ENCODE assay signal across 8 cellular contexts in genomic region chr19:49442354-49442753, GRCh38. TPM values are rescaled to one million over a fixed set of nuclear protein-coding genes. Genes with fewer than 3 reads are reported as not detected.
DNase-seq lines count a peak whose midpoint lies in the region; ATAC-seq and TF ChIP-seq lines count a peak whose summit lies in the region.

No MANE protein-coding gene starts in this region.

- H3K9ac ChIP-seq in IMR-90 (ENCODE audit: low read depth, low read length) = no peak overlapping the region

- intact Hi-C loops in IMR-90 (cut with micrococcal nuclease) = no loop called here
- intact Hi-C loops in naive thymus-derived CD4-positive, alpha-beta T cell (cut with micrococcal nuclease) = loop anchor here (2.0 to 10.0 kb wide), 8 partner anchors 20 to 298 kb away; partner anchors contain the start of genes CD37 (in 2 of the 2), PTH2 (in 1 of the 2) and RPS11 (in 1 of the 2)

- no peak overlapping the region for H2BK5ac ChIP-seq in IMR-90 (ENCODE audit: low read depth, low read length, poor library complexity, severe bottlenecking)

- peaks cover 38% of the 10 kb centered on the region for H3K27me3 ChIP-seq in BJ (ENCODE audit: control insufficient read depth, insufficient read depth, low read length)
- H3K27me3 ChIP-seq in IMR-90 (ENCODE audit: control insufficient read depth, insufficient read depth, low read length) = peaks cover 49% of the 10 kb centered on the region
- peaks cover 28 to 42% of the 10 kb centered on the region in 2 donors for H3K27me3 ChIP-seq in naive thymus-derived CD4-positive, alpha-beta T cell (ENCODE audit: control insufficient read depth in 2 of 2, insufficient read depth in 2 of 2, low read length in 2 of 2)

- dilution Hi-C loops in IMR-90 (cut with HindIII; ENCODE audit: low sequenced_read_pairs, unreplicated experiment) = no loop called here

- DNase-seq in BJ (ENCODE audit: low read depth) (no peak), IMR-90 (no peak), astrocyte of the cerebellum (ENCODE audit: low read depth) (no peak), GOT3 (lab: John Stamatoyannopoulos, UW) (no peak), iPS-NIHi7 (ENCODE audit: extremely low spot score) (no peak), middle frontal gyrus (ENCODE audit: extremely low spot score, low spot score) (no peak)
- no peak for DNase-seq in naive thymus-derived CD4-positive, alpha-beta T cell

- H4K91ac ChIP-seq in IMR-90 (ENCODE audit: insufficient read depth, low read depth, low read length) = no peak overlapping the region

- H3K23ac ChIP-seq in IMR-90 (ENCODE audit: low read depth, low read length) = no peak overlapping the region

- H2AK5ac ChIP-seq in IMR-90 (ENCODE audit: low read depth, low read length) = no peak overlapping the region

- H3K36me3 Mint-ChIP-seq in naive thymus-derived CD4-positive, alpha-beta T cell = peaks cover 0 to 8% (median 5%) of the 10 kb centered on the region in 5 donors

- TF ChIP-seq POLR2A in IMR-90 (IDR thresholded peaks at IDR 0.05; ENCODE audit: low read depth, low read length) = no peak

- no peak overlapping the region for H4K5ac ChIP-seq in IMR-90 (ENCODE audit: low read depth, low read length)

- WGBS in IMR-90 (ENCODE audit: extremely low coverage in 2 of 2, insufficient read length in 1 of 2), 2 experiments = 8% methylated on average over 6 of the region's 11 CpGs; no CpG with 5 or more reads in 1 of the 2 experiments

- no peak overlapping the region for H3K4ac ChIP-seq in IMR-90 (ENCODE audit: low read depth, low read length)

- peak overlapping the region in 6 of 9 donors; percentile 11 to 78 (median 39) for H3K27ac Mint-ChIP-seq in naive thymus-derived CD4-positive, alpha-beta T cell

- POLR2A ChIA-PET in BJ (lab: Charles Lee) = interaction anchor here (0.6 kb wide), 1 partner anchor 18 kb away, joined by 4 read pairs; no protein-coding TSS in a partner anchor
- POLR2A ChIA-PET in IMR-90 (lab: Charles Lee; ENCODE audit: unreplicated experiment) = no interaction called here
- POLR2A ChIA-PET in naive thymus-derived CD4-positive, alpha-beta T cell (lab: Charles Lee) = interaction anchor here (1.0 to 1.1 kb wide), 2 partner anchors 47 to 51 kb away, joined by 3 read pairs; no protein-coding TSS in a partner anchor

- no peaks in the 10 kb centered on the region for H3K79me1 ChIP-seq in IMR-90 (ENCODE audit: low read depth in 1 of 2, low read length in 2 of 2)

- H3K36me3 ChIP-seq in BJ (ENCODE audit: control insufficient read depth, insufficient read depth, low read length) (peaks cover 7% of the 10 kb centered on the region), IMR-90 (ENCODE audit: control insufficient read depth, insufficient read depth, low read length) (peaks cover 4% of the 10 kb centered on the region; the same call in 1 of the 2 replicates)
- H3K36me3 ChIP-seq in naive thymus-derived CD4-positive, alpha-beta T cell (ENCODE audit: control insufficient read depth in 2 of 3, insufficient read depth in 3 of 3, low read length in 3 of 3) = peaks cover 0 to 15% (median 2%) of the 10 kb centered on the region in 3 experiments

- no peak overlapping the region for H2BK20ac ChIP-seq in IMR-90 (ENCODE audit: low read depth, low read length)

- H3K4me1 Mint-ChIP-seq in naive thymus-derived CD4-positive, alpha-beta T cell = peaks cover 23 to 49% (median 32%) of the 10 kb centered on the region in 7 donors

- in situ Hi-C loops in IMR-90 (cut with MboI; ENCODE audit: low sequenced_read_pairs) (loop anchor here (10.0 kb wide), 1 partner anchor 48 kb away; no protein-coding TSS in a partner anchor), astrocyte of the cerebellum (cut with HindIII; ENCODE audit: low sequenced_read_pairs) (no loop called here)

- TF ChIP-seq RAD21 in IMR-90 (IDR thresholded peaks at IDR 0.05; ENCODE audit: low read length) = no peak

- CTCF ChIA-PET in BJ (lab: Yijun Ruan, JAX) (interaction anchor here (0.7 to 2.3 kb wide), 18 partner anchors 9 to 217 kb away, joined by 3 to 13 read pairs (median 4); partner anchors contain the start of genes GFY and PIH1D1), IMR-90 (lab: Yijun Ruan, JAX) (interaction anchor here (0.6 kb wide), 1 partner anchor 177 kb away, joined by 3 read pairs; no protein-coding TSS in a partner anchor)
- CTCF ChIA-PET in naive thymus-derived CD4-positive, alpha-beta T cell (lab: Charles Lee) = interaction anchor here (0.7 to 4.2 kb wide), 5 partner anchors 25 to 140 kb away, joined by 3 to 28 read pairs (median 4); no protein-coding TSS in a partner anchor

- no peaks in the 10 kb centered on the region for H3K4me1 ChIP-seq in IMR-90 (ENCODE audit: control insufficient read depth, insufficient read depth, low read length)
- peaks cover 12 to 15% of the 10 kb centered on the region in 2 donors for H3K4me1 ChIP-seq in naive thymus-derived CD4-positive, alpha-beta T cell (ENCODE audit: control insufficient read depth in 2 of 2, insufficient read depth in 2 of 2, low read length in 2 of 2)

- H4K20me1 ChIP-seq in IMR-90 (ENCODE audit: insufficient read depth, low read length) = peaks cover 3% of the 10 kb centered on the region; the same call in 1 of the 2 replicates

- peaks cover 0 to 2% (median 0%) of the 10 kb centered on the region in 11 donors for H3K9me3 Mint-ChIP-seq in naive thymus-derived CD4-positive, alpha-beta T cell

- no peak overlapping the region for H4K8ac ChIP-seq in IMR-90 (ENCODE audit: low read depth in 2 of 2, low read length in 2 of 2)

- H3K27me3 Mint-ChIP-seq in naive thymus-derived CD4-positive, alpha-beta T cell = peaks cover 48 to 60% (median 50%) of the 10 kb centered on the region in 5 donors

- ATAC-seq in IMR-90 (ENCODE audit: low read depth) (no peak), HG03354 (IDR thresholded peaks at IDR 0.05; ENCODE audit: poor library complexity, severe bottlenecking, unreplicated experiment) (no peak)
- no peak for ATAC-seq in naive thymus-derived CD4-positive, alpha-beta T cell

- H3K4me2 ChIP-seq in IMR-90 (ENCODE audit: low read depth, low read length) = peak overlapping the region; percentile 34

- peak overlapping the region; percentile 72 for H3K4me3 ChIP-seq in BJ (ENCODE audit: low read depth, low read length)
- H3K4me3 ChIP-seq in IMR-90 (ENCODE audit: insufficient read depth, low read depth, low read length) = no peak overlapping the region; the same call in none of the 2 replicates
- peak overlapping the region; percentile 57 for H3K4me3 ChIP-seq in astrocyte of the cerebellum (ENCODE audit: low read depth, low read length)
- H3K4me3 ChIP-seq in naive thymus-derived CD4-positive, alpha-beta T cell (ENCODE audit: low read length) = no peak overlapping the region

- H2BK15ac ChIP-seq in IMR-90 (ENCODE audit: low read depth, low read length) = no peak overlapping the region; the same call in 2 of the 3 replicates

- peak overlapping the region; percentile 87 for H2AFZ ChIP-seq in IMR-90 (replicated peaks; ENCODE audit: low read length, poor library complexity)

- H3K14ac ChIP-seq in IMR-90 (replicated peaks; ENCODE audit: low read depth, low read length) = no peak overlapping the region

- no peak overlapping the region for H3K27ac ChIP-seq in IMR-90 (ENCODE audit: insufficient read depth, low read length)
- no peak overlapping the region for H3K27ac ChIP-seq in naive thymus-derived CD4-positive, alpha-beta T cell (ENCODE audit: low read depth, low read length)

- no peaks in the 10 kb centered on the region for H3K9me3 ChIP-seq in IMR-90 (ENCODE audit: control insufficient read depth, insufficient read depth, low read length)
- H3K9me3 ChIP-seq in naive thymus-derived CD4-positive, alpha-beta T cell (ENCODE audit: control insufficient read depth in 2 of 3, low read length in 3 of 3) = no peaks in the 10 kb centered on the region

- H3K9me1 ChIP-seq in IMR-90 (ENCODE audit: insufficient read depth, low read length) = peaks cover 3% of the 10 kb centered on the region; the same call in 1 of the 2 replicates

- H3K18ac ChIP-seq in IMR-90 (ENCODE audit: low read depth, low read length) = no peak overlapping the region

- no peak overlapping the region for H2AK9ac ChIP-seq in IMR-90 (replicated peaks; ENCODE audit: low read depth, low read length, poor library complexity)

- BruUV-seq in IMR-90 (replicated peaks; lab: Mats Ljungman, UMichigan) = no TSS peak

- H2BK120ac ChIP-seq in IMR-90 (ENCODE audit: low read depth, low read length) = no peak overlapping the region

- H3K4me3 Mint-ChIP-seq in naive thymus-derived CD4-positive, alpha-beta T cell = peak overlapping the region; percentile 75 to 88 (median 83)

- no peak for TF ChIP-seq CTCF in BJ (IDR thresholded peaks at IDR 0.05; ENCODE audit: insufficient read depth, low read depth, low read length)
- no peak for TF ChIP-seq CTCF in IMR-90 (conservative IDR thresholded peaks at IDR 0.05; ENCODE audit: low read depth, low read length)
- no peak for TF ChIP-seq CTCF in astrocyte of the cerebellum (IDR thresholded peaks at IDR 0.05; ENCODE audit: low read depth, low read length, missing control alignments)

- no peak overlapping the region for H3K56ac ChIP-seq in IMR-90 (ENCODE audit: extremely low read depth, insufficient read depth, low read length)

RNA-seq across cellular contexts. Expression of gene SLC17A7, which starts 1.0 kb away (rescaled TPM):
- polyA plus RNA-seq in BJ (2011; rRNA removed) = 0.09 and 0.10 TPM in 2 replicates
- 0.14 and 0.15 TPM in 2 replicates for polyA minus RNA-seq in BJ (2011; rRNA and poly(A)+ RNA removed)
- total RNA-seq in IMR-90 (2012; rRNA removed) = not detected in 2 replicates
- 0.03 TPM in 1 of 2 replicates, not detected in the other for polyA plus RNA-seq in IMR-90 (2012; rRNA removed)
- polyA plus RNA-seq in IMR-90 (2012; cell fraction: cytosol; rRNA removed) = 0.04 TPM in 1 of 2 replicates, not detected in the other
- 0.21 and 0.24 TPM in 2 replicates for polyA plus RNA-seq in IMR-90 (2012; cell fraction: nucleus; rRNA removed; ENCODE audit: low replicate concordance)
- total RNA-seq in naive thymus-derived CD4-positive, alpha-beta T cell = under 1 TPM in 2 of 5 experiments, not detected in 3; 0.12 to 0.22 TPM
- polyA plus RNA-seq in naive thymus-derived CD4-positive, alpha-beta T cell = not detected

RNA-seq across cellular contexts. Expression of gene PIH1D1, which starts 9.3 kb away (rescaled TPM):
- polyA plus RNA-seq in BJ (2011; rRNA removed) (69.5 and 75.8 TPM in 2 replicates), IMR-90 (2012; rRNA removed) (76.8 and 77.9 TPM in 2 replicates)
- 29.5 and 44.3 TPM in 2 replicates for polyA minus RNA-seq in BJ (2011; rRNA and poly(A)+ RNA removed)
- 122 and 125 TPM in 2 replicates for total RNA-seq in IMR-90 (2012; rRNA removed)
- polyA plus RNA-seq in IMR-90 (2012; cell fraction: cytosol; rRNA removed) = 69.5 and 71.7 TPM in 2 replicates
- 123 and 140 TPM in 2 replicates for polyA plus RNA-seq in IMR-90 (2012; cell fraction: nucleus; rRNA removed; ENCODE audit: low replicate concordance)
- 100 to 1,000 TPM; 136 to 183 (median 159) TPM for total RNA-seq in naive thymus-derived CD4-positive, alpha-beta T cell
- polyA plus RNA-seq in naive thymus-derived CD4-positive, alpha-beta T cell = 10 to 100 TPM; 62.7 to 91.8 TPM

RNA-seq across cellular contexts. Expression of gene ALDH16A1, which starts 10.7 kb away (rescaled TPM):
- polyA plus RNA-seq in BJ (2011; rRNA removed) (5.9 and 15.0 TPM in 2 replicates), IMR-90 (2012; rRNA removed) (12.1 and 12.9 TPM in 2 replicates)
- 8.0 and 8.3 TPM in 2 replicates for polyA minus RNA-seq in BJ (2011; rRNA and poly(A)+ RNA removed)
- total RNA-seq in IMR-90 (2012; rRNA removed) = 10.4 and 11.4 TPM in 2 replicates
- polyA plus RNA-seq in IMR-90 (2012; cell fraction: cytosol; rRNA removed) = 8.5 and 12.7 TPM in 2 replicates
- polyA plus RNA-seq in IMR-90 (2012; cell fraction: nucleus; rRNA removed; ENCODE audit: low replicate concordance) = 15.2 and 58.9 TPM in 2 replicates
- total RNA-seq in naive thymus-derived CD4-positive, alpha-beta T cell = 10 to 100 TPM; 27.6 to 38.1 (median 33.3) TPM
- polyA plus RNA-seq in naive thymus-derived CD4-positive, alpha-beta T cell = 10 to 100 TPM; 28.3 to 37.8 TPM

RNA-seq across cellular contexts. Expression of gene GFY, which starts 17.2 kb away (rescaled TPM):
- not detected in 2 replicates for polyA plus RNA-seq in BJ (2011; rRNA removed)
- polyA minus RNA-seq in BJ (2011; rRNA and poly(A)+ RNA removed) = not detected in 2 replicates
- total RNA-seq in IMR-90 (2012; rRNA removed) = not detected in 2 replicates
- polyA plus RNA-seq in IMR-90 (2012; rRNA removed) = not detected in 2 replicates
- not detected in 2 replicates for polyA plus RNA-seq in IMR-90 (2012; cell fraction: cytosol; rRNA removed)
- polyA plus RNA-seq in IMR-90 (2012; cell fraction: nucleus; rRNA removed; ENCODE audit: low replicate concordance) = not detected in 2 replicates
- not detected for total RNA-seq in naive thymus-derived CD4-positive, alpha-beta T cell
- not detected for polyA plus RNA-seq in naive thymus-derived CD4-positive, alpha-beta T cell

RNA-seq across cellular contexts. Expression of gene PTH2, which starts 19.1 kb away (rescaled TPM):
- polyA plus RNA-seq in BJ (2011; rRNA removed) (not detected in 2 replicates), IMR-90 (2012; rRNA removed) (not detected in 2 replicates)
- not detected in 2 replicates for polyA minus RNA-seq in BJ (2011; rRNA and poly(A)+ RNA removed)
- total RNA-seq in IMR-90 (2012; rRNA removed) = not detected in 2 replicates
- not detected in 2 replicates for polyA plus RNA-seq in IMR-90 (2012; cell fraction: cytosol; rRNA removed)
- not detected in 2 replicates for polyA plus RNA-seq in IMR-90 (2012; cell fraction: nucleus; rRNA removed; ENCODE audit: low replicate concordance)
- not detected for total RNA-seq in naive thymus-derived CD4-positive, alpha-beta T cell
- not detected for polyA plus RNA-seq in naive thymus-derived CD4-positive, alpha-beta T cell

Comparison
In these comparisons a context has a peak if more than half of its experiments do, and no peak if none do; other contexts are left out.
1. H3K4me3 ChIP-seq: peak in BJ (single experiment) and astrocyte of the cerebellum (single experiment); none in IMR-90 (single experiment) and naive thymus-derived CD4-positive, alpha-beta T cell (single experiment).